Comparison of ENCODE assay signal across 8 cellular contexts in genomic region chr1:84892657-84893618, GRCh38. TPM values are rescaled to one million over a fixed set of nuclear protein-coding genes. Genes with fewer than 3 reads are reported as not detected.
DNase-seq lines count a peak whose midpoint lies in the region; ATAC-seq, FAIRE-seq and TF ChIP-seq lines count a peak whose summit lies in the region.

A gene with protein sequence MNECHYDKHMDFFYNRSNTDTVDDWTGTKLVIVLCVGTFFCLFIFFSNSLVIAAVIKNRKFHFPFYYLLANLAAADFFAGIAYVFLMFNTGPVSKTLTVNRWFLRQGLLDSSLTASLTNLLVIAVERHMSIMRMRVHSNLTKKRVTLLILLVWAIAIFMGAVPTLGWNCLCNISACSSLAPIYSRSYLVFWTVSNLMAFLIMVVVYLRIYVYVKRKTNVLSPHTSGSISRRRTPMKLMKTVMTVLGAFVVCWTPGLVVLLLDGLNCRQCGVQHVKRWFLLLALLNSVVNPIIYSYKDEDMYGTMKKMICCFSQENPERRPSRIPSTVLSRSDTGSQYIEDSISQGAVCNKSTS (minus strand): TSS chr1:84893206. CDS start chr1:84866120, 27,086 bp downstream.

- intact Hi-C loops in Right ventricle myocardium inferior (cut with DNase I) = loop anchor here (2.0 kb wide), 1 partner anchor 96 kb away; no protein-coding TSS in a partner anchor
- intact Hi-C loops in cardiac septum (cut with DNase I) = no loop called here
- intact Hi-C loops in endothelial cell of umbilical vein (cut with micrococcal nuclease) = no loop called here
- intact Hi-C loops in uterus (cut with DNase I; ENCODE audit: low total_unique reads) = no loop called here

- POLR2A ChIA-PET in endothelial cell of umbilical vein (lab: Charles Lee) = no interaction called here

- H3K9ac ChIP-seq in endothelial cell of umbilical vein (replicated peaks; ENCODE audit: extremely low read depth, insufficient read depth, low read length) = no peak within 1 kb of the TSS

- TF ChIP-seq CTCF in WI38 (IDR thresholded peaks at IDR 0.05; ENCODE audit: low read depth, low read length) = no peak
- no peak for TF ChIP-seq CTCF in endothelial cell of umbilical vein (IDR thresholded peaks at IDR 0.05; ENCODE audit: extremely low read depth in 1 of 2, insufficient read depth in 1 of 2, low read depth in 1 of 2, low read length in 2 of 2)
- no peak for TF ChIP-seq CTCF in nephron progenitor cell (IDR thresholded peaks at IDR 0.05)
- no peak for TF ChIP-seq CTCF in uterus (IDR thresholded peaks at IDR 0.05)

- no peaks in the 10 kb centered on the region for H3K9me1 ChIP-seq in endothelial cell of umbilical vein (replicated peaks; ENCODE audit: control insufficient read depth, extremely low read depth, insufficient read depth, low read length)

- peak; percentile 66 for DNase-seq in Right ventricle myocardium inferior (ENCODE audit: missing footprints)
- no peak for DNase-seq in cardiac septum (ENCODE audit: low spot score)
- DNase-seq in endothelial cell of umbilical vein (ENCODE audit: low read depth, low spot score) = no peak
- DNase-seq in nephron progenitor cell = peak; percentile 80
- no peak for DNase-seq in central memory CD4-positive, alpha-beta T cell
- no peak for DNase-seq in uterus

- peaks cover 88% of the 10 kb centered on the region for H3K27me3 Mint-ChIP-seq in nephron progenitor cell (ENCODE audit: low read depth, poor library complexity)

- dilution Hi-C loops in endothelial cell of umbilical vein (cut with MboI; ENCODE audit: extremely low pct_ligation_motif_present, low sequenced_read_pairs) = no loop called here

- H3K9me3 Mint-ChIP-seq in nephron progenitor cell = peaks cover 6% of the 10 kb centered on the region

- H3K27ac Mint-ChIP-seq in nephron progenitor cell = no peak within 1 kb of the TSS

- H3K9me3 ChIP-seq in endothelial cell of umbilical vein (replicated peaks; ENCODE audit: control insufficient read depth, insufficient read depth, low read length) (no peaks in the 10 kb centered on the region), uterus (no peaks in the 10 kb centered on the region)

- no peak within 1 kb of the TSS for H3K4me2 ChIP-seq in endothelial cell of umbilical vein (ENCODE audit: insufficient read depth, low read length)

- peak within 1 kb of the TSS; percentile 79 for H3K4me3 Mint-ChIP-seq in nephron progenitor cell

- H3K27me3 ChIP-seq in endothelial cell of umbilical vein (ENCODE audit: control insufficient read depth in 2 of 2, insufficient read depth in 2 of 2, low read length in 2 of 2) (peaks cover 24 to 46% of the 10 kb centered on the region in 2 experiments), uterus (peaks cover 0 to 7% of the 10 kb centered on the region in 2 donors)

- no peak within 1 kb of the TSS for H2AFZ ChIP-seq in endothelial cell of umbilical vein (ENCODE audit: low read depth, low read length)

- H3K27ac ChIP-seq in endothelial cell of umbilical vein (ENCODE audit: insufficient read depth, low read depth, low read length) (no peak within 1 kb of the TSS), uterus (no peak within 1 kb of the TSS)

- peaks cover 21% of the 10 kb centered on the region for H3K4me1 Mint-ChIP-seq in nephron progenitor cell

- FAIRE-seq in endothelial cell of umbilical vein (lab: Jason Lieb, UNC) = no peak

- TF ChIP-seq POLR2A in endothelial cell of umbilical vein (IDR thresholded peaks at IDR 0.05; ENCODE audit: low read depth, low read length) = no peak
- TF ChIP-seq POLR2A in uterus (IDR thresholded peaks at IDR 0.05) = peak in 1 of 2 donors; percentile 19

- H3K36me3 ChIP-seq in endothelial cell of umbilical vein (ENCODE audit: control insufficient read depth in 2 of 2, extremely low read depth in 1 of 2, insufficient read depth in 2 of 2, low read length in 2 of 2) (no peaks in the 10 kb centered on the region), uterus (no peaks in the 10 kb centered on the region)

- H3K4me1 ChIP-seq in endothelial cell of umbilical vein (ENCODE audit: control insufficient read depth, extremely low read depth, insufficient read depth, low read length) = no peaks in the 10 kb centered on the region
- peaks cover 0 to 6% of the 10 kb centered on the region in 2 donors for H3K4me1 ChIP-seq in uterus

- H3K4me3 ChIP-seq in WI38 (ENCODE audit: low read depth, low read length) (peak within 1 kb of the TSS; percentile 60), endothelial cell of umbilical vein (replicated peaks in 1 of 3; ENCODE audit: insufficient read depth in 1 of 3, low read depth in 1 of 3, low read length in 3 of 3) (no peak within 1 kb of the TSS), uterus (peak within 1 kb of the TSS in 1 of 2 donors; percentile 11)

- CTCF ChIA-PET in endothelial cell of umbilical vein (lab: Charles Lee) = no interaction called here

- no peaks in the 10 kb centered on the region for H3K36me3 Mint-ChIP-seq in nephron progenitor cell (ENCODE audit: low read depth)

- peak; percentile 83 for ATAC-seq in Right ventricle myocardium inferior
- ATAC-seq in HG02973 (IDR thresholded peaks at IDR 0.05; ENCODE audit: unreplicated experiment) = no peak

- H3K79me2 ChIP-seq in endothelial cell of umbilical vein (ENCODE audit: control insufficient read depth, insufficient read depth, low read length) = no peaks in the 10 kb centered on the region

- BruUV-seq in endothelial cell of umbilical vein (replicated peaks; lab: Mats Ljungman, UMichigan) = no TSS peak

- H4K20me1 ChIP-seq in endothelial cell of umbilical vein (replicated peaks; ENCODE audit: control insufficient read depth, extremely low read depth, insufficient read depth, low read length) = no peaks in the 10 kb centered on the region

TF ChIP-seq in endothelial cell of umbilical vein, 7 proteins besides CTCF, POLR2A, EP300 and RAD21:
- no peak for TF ChIP-seq MYC (IDR thresholded peaks at IDR 0.05; ENCODE audit: low read depth, low read length)
- TF ChIP-seq EZH2 (IDR thresholded peaks at IDR 0.05; ENCODE audit: borderline replicate concordance, low read depth, low read length, severe bottlenecking) = peak; percentile 71
- TF ChIP-seq POLR2AphosphoS5 (IDR thresholded peaks at IDR 0.05; ENCODE audit: insufficient read depth, low read depth, low read length) = no peak
- TF ChIP-seq GATA2 (IDR thresholded peaks at IDR 0.05; ENCODE audit: insufficient read depth, insufficient read length, low read depth, low read length) = no peak
- no peak for TF ChIP-seq FOS (IDR thresholded peaks at IDR 0.05; ENCODE audit: borderline replicate concordance, insufficient read depth, low read length)
- no peak for TF ChIP-seq JUN (IDR thresholded peaks at IDR 0.05; ENCODE audit: borderline replicate concordance, insufficient read depth, insufficient read length, low read depth)
- TF ChIP-seq, protein P1, sequence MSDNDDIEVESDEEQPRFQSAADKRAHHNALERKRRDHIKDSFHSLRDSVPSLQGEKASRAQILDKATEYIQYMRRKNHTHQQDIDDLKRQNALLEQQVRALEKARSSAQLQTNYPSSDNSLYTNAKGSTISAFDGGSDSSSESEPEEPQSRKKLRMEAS (IDR thresholded peaks at IDR 0.05; ENCODE audit: insufficient read depth, insufficient read length) = no peak
TF ChIP-seq in endothelial cell of umbilical vein: peak in this region for 1.

RNA-seq across cellular contexts. Expression of the gene that starts here (rescaled TPM):
- total RNA-seq in Right ventricle myocardium inferior = 16.6 TPM
- 2.0 TPM for total RNA-seq in cardiac septum
- total RNA-seq in endothelial cell of umbilical vein = not detected in 2 replicates
- not detected in 2 replicates for polyA plus RNA-seq in endothelial cell of umbilical vein
- polyA plus RNA-seq in endothelial cell of umbilical vein (2011; cell fraction: cytosol; rRNA removed) = not detected in 2 replicates
- polyA plus RNA-seq in endothelial cell of umbilical vein (2011; cell fraction: nucleus; rRNA removed) = not detected in 2 replicates
- not detected in 2 replicates for polyA plus RNA-seq in endothelial cell of umbilical vein (2012)
- polyA minus RNA-seq in endothelial cell of umbilical vein = not detected in 2 replicates
- polyA minus RNA-seq in endothelial cell of umbilical vein (2011; cell fraction: cytosol; rRNA and poly(A)+ RNA removed) = not detected
- not detected in 2 replicates for polyA minus RNA-seq in endothelial cell of umbilical vein (2011; cell fraction: nucleus; rRNA and poly(A)+ RNA removed)
- total RNA-seq in uterus = 10 to 100 TPM in 2 of 4 donors, 1 to 10 TPM in 1, not detected in 1; 2.2 to 23.6 (median 13.5) TPM

Comparison
In these comparisons a context has a peak if more than half of its experiments do, and no peak if none do; other contexts are left out.
1. DNase-seq: peak in Right ventricle myocardium inferior (single experiment) and nephron progenitor cell (single experiment); none in cardiac septum (single experiment), endothelial cell of umbilical vein (single experiment), central memory CD4-positive, alpha-beta T cell (single experiment) and uterus (0 of 2).